Comparison of ENCODE assay signal across 29 cellular contexts in the genomic region with DNA sequence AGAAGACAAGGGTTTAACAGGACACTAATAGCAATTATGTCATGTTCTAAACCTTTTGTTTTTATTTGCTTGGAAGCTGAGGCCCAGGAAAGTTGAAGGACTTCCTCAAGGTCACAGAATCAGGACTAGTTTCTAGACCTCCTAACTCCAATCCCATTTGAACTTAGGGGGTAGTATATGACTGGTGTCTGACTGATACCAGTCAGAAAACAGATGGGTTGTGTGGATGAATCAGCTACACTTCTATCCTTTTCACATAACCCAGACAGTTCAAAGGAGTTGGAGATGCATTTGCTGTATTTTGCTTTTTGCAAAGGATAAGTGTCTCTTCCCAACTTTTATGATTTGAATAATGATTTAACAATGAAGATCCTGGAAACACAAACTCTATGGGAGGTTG.
"Had no signal": no experiment of that assay in that cellular context is flagged by ENCODE, and none has a peak within 500 bp of the region (broad histone marks: within the 10 kb centered on the region; RNA-seq: fewer than 3 reads in every experiment).

No MANE protein-coding gene starts in this region.

- H2AFZ ChIP-seq: neural progenitor cell, parathyroid adenoma had no signal

- ATAC-seq: natural killer cell; psoas muscle; right cardiac atrium; right lobe of liver; stimulated activated memory B cell treated with anti-CD40 and anti-IgM and Interleukin-4, amounts not matched to agents 10 μg/mL and 1 μg/mL and 100 μg/mL, for 72 hours; stimulated activated naive CD8-positive, alpha-beta T cell treated with anti-CD3 and anti-CD28 coated beads, Interleukin-15, amount 100 ng/mL, for 72 hours; stimulated activated naive CD8-positive, alpha-beta T cell treated with anti-CD3 and anti-CD28 coated beads, Interleukin-15, Interleukin-2, amounts not matched to agents 100 U/mL and 50 U/mL, for 24 hours; upper lobe of right lung had no signal

- H3K79me2 ChIP-seq: parathyroid adenoma had no signal

- H3K4me2 ChIP-seq: neural progenitor cell, smooth muscle cell had no signal

- H3K4me3 ChIP-seq: neural progenitor cell, ovary, psoas muscle, right lobe of liver, sigmoid colon, skin epidermis, smooth muscle cell, spleen, suprapubic skin, testis, tibial artery, transverse colon, upper lobe of right lung, uterus had no signal

- H3K36me3 ChIP-seq: neural progenitor cell, ovary, right lobe of liver, sigmoid colon, spleen, suprapubic skin, tibial artery, transverse colon, upper lobe of right lung, uterus had no signal

- H3K9ac ChIP-seq: neural progenitor cell, parathyroid adenoma had no signal

- H3K4me1 ChIP-seq: neural progenitor cell, parathyroid adenoma, testis, transverse colon, upper lobe of right lung, uterus had no signal

- H3K27me3 ChIP-seq: neural progenitor cell, ovary, right lobe of liver, sigmoid colon, suprapubic skin, testis, tibial artery, transverse colon, upper lobe of right lung, uterus had no signal

- H3K9me3 ChIP-seq: ovary, psoas muscle, right lobe of liver, sigmoid colon, testis, transverse colon, upper lobe of right lung, uterus had no signal

- DNase-seq: natural killer cell; occipital lobe; ovary; posterior cingulate gyrus; psoas muscle; right cardiac atrium; right lobe of liver; sigmoid colon; spleen; stimulated activated CD4-positive, alpha-beta T cell treated with anti-CD3 and anti-CD28 coated beads, Interleukin-12 subunit alpha, Interleukin-12 subunit beta, amount 100 ng/mL, for 4 hours; stimulated activated CD4-positive, alpha-beta T cell treated with anti-CD3 and anti-CD28 coated beads, Interleukin-1b, Interleukin-23, amount 100 ng/mL, for 48 hours; stimulated activated CD4-positive, alpha-beta T cell treated with anti-CD3 and anti-CD28 coated beads, Interleukin-4, amount 100 ng/mL, for 1 hour; stimulated activated CD4-positive, alpha-beta T cell treated with anti-CD3 and anti-CD28 coated beads, Interleukin-4, amount 100 ng/mL, for 4 hours; stimulated activated CD8-positive, alpha-beta memory T cell treated with anti-CD3 and anti-CD28 coated beads, Interleukin-4, amount 100 ng/mL, for 48 hours; stimulated activated naive CD4-positive, alpha-beta T cell; stimulated activated naive CD8-positive, alpha-beta T cell treated with anti-CD3 and anti-CD28 coated beads, Interleukin-15, amount 100 ng/mL, for 72 hours; stimulated activated naive CD8-positive, alpha-beta T cell treated with anti-CD3 and anti-CD28 coated beads, Interleukin-15, Interleukin-2, amounts not matched to agents 100 U/mL and 50 U/mL, for 24 hours; substantia nigra; testis; tibial artery; transverse colon; upper lobe of right lung; uterus had no signal

- H3K27ac ChIP-seq: neural progenitor cell, ovary, parathyroid adenoma, psoas muscle, right lobe of liver, sigmoid colon, skin epidermis, spleen, suprapubic skin, testis, tibial artery, transverse colon, upper lobe of right lung, uterus had no signal
